In the genomic region with DNA sequence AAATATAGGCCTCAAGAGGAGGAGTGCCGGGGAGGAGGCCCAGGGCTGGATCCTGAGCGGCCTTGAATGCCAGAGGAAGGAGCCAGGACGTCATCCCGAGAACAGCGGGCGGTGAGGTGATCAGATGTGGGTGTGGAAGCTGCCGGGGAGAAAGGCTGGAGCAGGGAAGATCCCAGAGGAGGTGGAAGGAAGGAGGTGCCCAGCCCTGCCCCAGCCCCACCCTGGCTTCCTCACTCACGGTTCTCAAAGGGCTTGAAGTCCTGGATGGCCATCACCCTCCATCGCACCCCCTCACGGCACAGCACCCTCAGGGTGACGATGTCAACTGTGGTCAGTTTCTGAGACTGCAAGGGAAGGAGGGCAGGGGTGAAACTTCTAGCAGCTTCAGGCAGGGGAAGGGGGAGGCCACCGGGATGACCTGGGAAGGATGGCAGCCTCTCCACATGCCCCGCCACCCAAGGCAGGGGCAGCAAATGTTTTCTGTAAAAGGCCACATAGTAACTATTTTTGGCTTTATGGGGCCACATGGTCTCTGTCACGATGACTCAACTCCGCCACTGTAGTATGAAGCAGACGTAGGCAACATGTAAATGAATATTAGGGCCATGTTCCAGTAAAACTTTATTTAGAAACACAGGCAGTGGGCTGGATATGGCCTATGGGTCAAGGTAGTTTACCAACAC, we compare ENCODE assay signal across 15 cellular contexts. TPM values are rescaled to one million over a fixed set of nuclear protein-coding genes. Genes with fewer than 3 reads are reported as not detected.
DNase-seq lines count a peak whose midpoint lies in the region; ATAC-seq, FAIRE-seq and TF ChIP-seq lines count a peak whose summit lies in the region.
"Had no signal": no experiment of that assay in that cellular context is flagged by ENCODE, and none has a peak within 500 bp of the region (broad histone marks: within the 10 kb centered on the region; RNA-seq: fewer than 3 reads in every experiment).

No MANE protein-coding gene starts in this region.

- H3K4me2 ChIP-seq in keratinocyte (ENCODE audit: control insufficient read depth, extremely low read depth, insufficient read depth, low read depth, low read length): no peak overlapping the region

- peak; percentile 45 for DNase-seq in stimulated activated CD4-positive, alpha-beta T cell treated with anti-CD3 and anti-CD28 coated beads, Interleukin-15, amount 100 ng/mL, for 24 hours
- DNase-seq in stimulated activated CD4-positive, alpha-beta T cell treated with anti-CD3 and anti-CD28 coated beads, Interleukin-1b, Interleukin-23, amount 100 ng/mL, for 48 hours: no peak
- DNase-seq in activated CD4-positive, alpha-beta memory T cell treated with anti-CD3 and anti-CD28 coated beads for 36 hours: peak; percentile 51
- DNase-seq in keratinocyte (ENCODE audit: low read depth, low spot score): no peak
- no peak for DNase-seq in stimulated activated naive CD8-positive, alpha-beta T cell treated with anti-CD3 and anti-CD28 coated beads, Interleukin-15, amount 100 ng/mL, for 72 hours
- no peak for DNase-seq in erythroblast (lab: John Stamatoyannopoulos, UW)
- DNase-seq in dermis blood vessel endothelial cell: no peak
- DNase-seq: amygdala, KG1, NCI-H2029, testis had no signal

- no peaks in the 10 kb centered on the region for H3K9me3 ChIP-seq in keratinocyte (ENCODE audit: control insufficient read depth, low read depth, low read length)
- H3K9me3 ChIP-seq: HAP-1, testis had no signal

- no peak overlapping the region for H3K4me3 ChIP-seq in keratinocyte (ENCODE audit: control insufficient read depth in 2 of 3, extremely low read depth in 1 of 3, insufficient read depth in 2 of 3, low read depth in 1 of 3, low read length in 3 of 3)
- H3K4me3 ChIP-seq: HAP-1, testis had no signal

- no peaks in the 10 kb centered on the region for H3K27me3 Mint-ChIP-seq in activated CD4-positive, alpha-beta memory T cell treated with anti-CD3 and anti-CD28 coated beads for 36 hours
- H3K27me3 Mint-ChIP-seq in stimulated activated naive CD8-positive, alpha-beta T cell treated with anti-CD3 and anti-CD28 coated beads, Interleukin-15, amount 100 ng/mL, for 72 hours: no peaks in the 10 kb centered on the region

- H3K36me3 Mint-ChIP-seq in activated CD4-positive, alpha-beta memory T cell treated with anti-CD3 and anti-CD28 coated beads for 36 hours: peaks cover 84% of the 10 kb centered on the region

- dilution Hi-C loops in keratinocyte (cut with MboI; ENCODE audit: extremely low pct_ligation_motif_present, low sequenced_read_pairs): no loop called here

- CTCF ChIA-PET in activated CD4-positive, alpha-beta memory T cell treated with anti-CD3 and anti-CD28 coated beads for 36 hours (lab: Charles Lee): interaction anchor here (1.1 to 3.1 kb wide), 6 partner anchors 10 to 93 kb away, joined by 3 to 18 read pairs (median 10); a partner anchor contains a TSS

- peak; percentile 13 for FAIRE-seq in keratinocyte (lab: Jason Lieb, UNC)
- FAIRE-seq: endothelial cell of umbilical vein, TTC549 had no signal

- H4K20me1 ChIP-seq in keratinocyte (ENCODE audit: control insufficient read depth, extremely low read depth, insufficient read depth, low read length): no peaks in the 10 kb centered on the region

- TF ChIP-seq CTCF in keratinocyte (optimal IDR thresholded peaks at IDR 0.05 in 1 of 3, IDR thresholded peaks at IDR 0.05 in 1 of 3, conservative IDR thresholded peaks at IDR 0.05 in 1 of 3; ENCODE audit: extremely low read depth in 1 of 3, insufficient read depth in 2 of 3, low read length in 3 of 3): no peak

- no peaks in the 10 kb centered on the region for H3K36me3 ChIP-seq in keratinocyte (ENCODE audit: control insufficient read depth in 2 of 2, extremely low read depth in 1 of 2, insufficient read depth in 2 of 2, low read length in 2 of 2)
- H3K36me3 ChIP-seq: HAP-1 had no signal

- peak overlapping the region; percentile 98 for H3K27ac Mint-ChIP-seq in activated CD4-positive, alpha-beta memory T cell treated with anti-CD3 and anti-CD28 coated beads for 36 hours
- peak overlapping the region; percentile 96 for H3K27ac Mint-ChIP-seq in stimulated activated naive CD8-positive, alpha-beta T cell treated with anti-CD3 and anti-CD28 coated beads, Interleukin-15, amount 100 ng/mL, for 72 hours

- H3K79me2 ChIP-seq in keratinocyte (ENCODE audit: control insufficient read depth, insufficient read depth, low read length): no peaks in the 10 kb centered on the region

- no peak overlapping the region for H3K27ac ChIP-seq in keratinocyte (ENCODE audit: control insufficient read depth, insufficient read depth, low read length)
- H3K27ac ChIP-seq: testis had no signal

- peak overlapping the region; percentile 64 for H3K4me3 Mint-ChIP-seq in activated CD4-positive, alpha-beta memory T cell treated with anti-CD3 and anti-CD28 coated beads for 36 hours
- peak overlapping the region in 1 of 2 donors; percentile 34 for H3K4me3 Mint-ChIP-seq in stimulated activated naive CD8-positive, alpha-beta T cell treated with anti-CD3 and anti-CD28 coated beads, Interleukin-15, amount 100 ng/mL, for 72 hours

- no peaks in the 10 kb centered on the region for H3K27me3 ChIP-seq in keratinocyte (ENCODE audit: control insufficient read depth, extremely low read depth, insufficient read depth, low read length)
- H3K27me3 ChIP-seq: testis had no signal

- no peak overlapping the region for H3K9ac ChIP-seq in keratinocyte (ENCODE audit: control insufficient read depth, extremely low read depth, insufficient read depth, low read length)

- no peak overlapping the region for H2AFZ ChIP-seq in keratinocyte (ENCODE audit: control insufficient read depth, low read length)

- ATAC-seq in stimulated activated naive CD8-positive, alpha-beta T cell treated with anti-CD3 and anti-CD28 coated beads, Interleukin-15, amount 100 ng/mL, for 72 hours: no peak
- ATAC-seq in HG03139 (IDR thresholded peaks at IDR 0.05; ENCODE audit: unreplicated experiment): no peak

- intact Hi-C loops in activated CD4-positive, alpha-beta memory T cell treated with anti-CD3 and anti-CD28 coated beads for 36 hours (cut with micrococcal nuclease): loop anchor here (1.0 to 2.0 kb wide), 7 partner anchors 8 to 60 kb away; no protein-coding TSS in a partner anchor

- H3K4me1 ChIP-seq in keratinocyte (ENCODE audit: control insufficient read depth, extremely low read depth, insufficient read depth, low read length): peaks cover 23% of the 10 kb centered on the region
- H3K4me1 ChIP-seq: HAP-1, testis had no signal

- POLR2A ChIA-PET in activated CD4-positive, alpha-beta memory T cell treated with anti-CD3 and anti-CD28 coated beads for 36 hours (lab: Charles Lee): interaction anchor here (3.8 to 12.8 kb wide), 3 partner anchors 9 to 23 kb away, joined by 26 to 139 read pairs (median 61); a partner anchor contains a TSS

- peaks cover 70% of the 10 kb centered on the region for H3K4me1 Mint-ChIP-seq in activated CD4-positive, alpha-beta memory T cell treated with anti-CD3 and anti-CD28 coated beads for 36 hours (ENCODE audit: low read depth)
- peaks cover 95% of the 10 kb centered on the region for H3K4me1 Mint-ChIP-seq in stimulated activated naive CD8-positive, alpha-beta T cell treated with anti-CD3 and anti-CD28 coated beads, Interleukin-15, amount 100 ng/mL, for 72 hours

- H3K9me1 ChIP-seq in keratinocyte (ENCODE audit: control insufficient read depth, extremely low read depth, insufficient read depth, low read length): peaks cover under 1% of the 10 kb centered on the region

- peaks cover 3% of the 10 kb centered on the region for H3K9me3 Mint-ChIP-seq in activated CD4-positive, alpha-beta memory T cell treated with anti-CD3 and anti-CD28 coated beads for 36 hours
- H3K9me3 Mint-ChIP-seq in stimulated activated naive CD8-positive, alpha-beta T cell treated with anti-CD3 and anti-CD28 coated beads, Interleukin-15, amount 100 ng/mL, for 72 hours: no peaks in the 10 kb centered on the region

- TF ChIP-seq POLR2A in erythroblast (IDR thresholded peaks at IDR 0.05; ENCODE audit: low read length): no peak

RNA-seq across cellular contexts. Expression of a gene that starts 10.7 kb away (rescaled TPM):
- total RNA-seq in activated CD4-positive, alpha-beta memory T cell treated with anti-CD3 and anti-CD28 coated beads for 36 hours: 100 to 1,000 TPM; 306 to 310 TPM
- 0.08 to 0.24 TPM (median 0.12 TPM) in 3 replicates for polyA plus RNA-seq in keratinocyte
- not detected for polyA plus RNA-seq in keratinocyte (2011; ENCODE audit: low read depth)
- polyA plus RNA-seq in keratinocyte (2011; cell fraction: cytosol; rRNA removed): 0.07 and 0.22 TPM in 2 replicates
- polyA plus RNA-seq in keratinocyte (2011; cell fraction: nucleus; rRNA removed): 0.79 and 0.83 TPM in 2 replicates
- 0.19 and 0.27 TPM in 2 replicates for polyA plus RNA-seq in keratinocyte (2012; ENCODE audit: low replicate concordance)
- 0.07 to 0.48 TPM in 2 of 3 replicates, not detected in the other for polyA minus RNA-seq in keratinocyte
- polyA minus RNA-seq in keratinocyte (2011; cell fraction: cytosol; rRNA and poly(A)+ RNA removed): not detected
- polyA minus RNA-seq in keratinocyte (2011; cell fraction: nucleus; rRNA and poly(A)+ RNA removed): 0.70 TPM in 1 of 2 replicates, not detected in the other
- 0.05 TPM in 1 of 2 replicates, not detected in the other for total RNA-seq in dermis blood vessel endothelial cell
- total RNA-seq: endothelial cell of umbilical vein had no signal

RNA-seq across cellular contexts. Expression of a gene that starts 29.5 kb away (rescaled TPM):
- 10 to 100 TPM; 39.9 to 42.1 TPM for total RNA-seq in activated CD4-positive, alpha-beta memory T cell treated with anti-CD3 and anti-CD28 coated beads for 36 hours
- not detected in 3 replicates for polyA plus RNA-seq in keratinocyte
- not detected for polyA plus RNA-seq in keratinocyte (2011; ENCODE audit: low read depth)
- not detected in 2 replicates for polyA plus RNA-seq in keratinocyte (2011; cell fraction: cytosol; rRNA removed)
- polyA plus RNA-seq in keratinocyte (2011; cell fraction: nucleus; rRNA removed): not detected in 2 replicates
- 0.06 and 0.14 TPM in 2 replicates for polyA plus RNA-seq in keratinocyte (2012; ENCODE audit: low replicate concordance)
- not detected in 3 replicates for polyA minus RNA-seq in keratinocyte
- polyA minus RNA-seq in keratinocyte (2011; cell fraction: cytosol; rRNA and poly(A)+ RNA removed): not detected
- polyA minus RNA-seq in keratinocyte (2011; cell fraction: nucleus; rRNA and poly(A)+ RNA removed): not detected in 2 replicates
- total RNA-seq in dermis blood vessel endothelial cell: not detected in 2 replicates
- total RNA-seq: endothelial cell of umbilical vein had no signal
- polyA plus RNA-seq: endothelial cell of umbilical vein had no signal

RNA-seq across cellular contexts. Expression of a gene that starts 49.0 kb away (rescaled TPM):
- total RNA-seq in activated CD4-positive, alpha-beta memory T cell treated with anti-CD3 and anti-CD28 coated beads for 36 hours: 10 to 100 TPM; 11.1 to 13.0 TPM
- 17.1 to 28.2 TPM (median 25.4 TPM) in 3 replicates for polyA plus RNA-seq in keratinocyte
- 5.9 TPM for polyA plus RNA-seq in keratinocyte (2011; ENCODE audit: low read depth)
- polyA plus RNA-seq in keratinocyte (2011; cell fraction: cytosol; rRNA removed): 16.4 and 20.3 TPM in 2 replicates
- polyA plus RNA-seq in keratinocyte (2011; cell fraction: nucleus; rRNA removed): 76.5 and 95.8 TPM in 2 replicates
- 13.1 and 26.3 TPM in 2 replicates for polyA plus RNA-seq in keratinocyte (2012; ENCODE audit: low replicate concordance)
- 12.5 to 42.9 TPM (median 15.4 TPM) in 3 replicates for polyA minus RNA-seq in keratinocyte
- polyA minus RNA-seq in keratinocyte (2011; cell fraction: cytosol; rRNA and poly(A)+ RNA removed): 27.2 TPM
- 26.8 and 29.2 TPM in 2 replicates for polyA minus RNA-seq in keratinocyte (2011; cell fraction: nucleus; rRNA and poly(A)+ RNA removed)
- total RNA-seq in dermis blood vessel endothelial cell: 3.1 and 12.5 TPM in 2 replicates

Comparison
In these comparisons a context has a peak if more than half of its experiments do, and no peak if none do; other contexts are left out.
1. DNase-seq: peak in stimulated activated CD4-positive, alpha-beta T cell treated with anti-CD3 and anti-CD28 coated beads, Interleukin-15, amount 100 ng/mL, for 24 hours (single experiment) and activated CD4-positive, alpha-beta memory T cell treated with anti-CD3 and anti-CD28 coated beads for 36 hours (single experiment); none in stimulated activated CD4-positive, alpha-beta T cell treated with anti-CD3 and anti-CD28 coated beads, Interleukin-1b, Interleukin-23, amount 100 ng/mL, for 48 hours (single experiment), keratinocyte (single experiment), stimulated activated naive CD8-positive, alpha-beta T cell treated with anti-CD3 and anti-CD28 coated beads, Interleukin-15, amount 100 ng/mL, for 72 hours (0 of 2), erythroblast (0 of 2) and dermis blood vessel endothelial cell (single experiment).
2. RNA of a gene that starts 10.7 kb away (total RNA-seq): 306 to 310 TPM in activated CD4-positive, alpha-beta memory T cell treated with anti-CD3 and anti-CD28 coated beads for 36 hours; 0.05 TPM in dermis blood vessel endothelial cell; every median in the first group is over 100 times any median in the second.
3. RNA of a gene that starts 29.5 kb away (total RNA-seq): 39.9 to 42.1 TPM in activated CD4-positive, alpha-beta memory T cell treated with anti-CD3 and anti-CD28 coated beads for 36 hours; not detected in dermis blood vessel endothelial cell; every median in the first group is over 10 times any median in the second.